ENCODE assay signal across 33 cellular contexts in the genomic region with DNA sequence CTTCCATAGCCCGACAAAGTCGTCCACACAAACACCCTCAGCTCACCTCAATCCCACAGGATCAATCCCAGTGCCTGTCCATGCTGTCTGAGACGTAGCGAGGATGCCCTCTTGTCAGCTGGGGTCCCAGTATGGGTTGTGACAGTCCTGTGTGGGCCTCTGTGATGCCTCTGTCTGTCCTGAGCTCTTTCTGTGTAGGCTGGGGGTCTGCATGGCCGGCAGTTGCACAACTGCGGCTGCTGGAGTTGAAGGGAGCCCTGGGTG. TPM values are rescaled to one million over a fixed set of nuclear protein-coding genes. Genes with fewer than 3 reads are reported as not detected.
DNase-seq lines count a peak whose midpoint lies in the region; ATAC-seq and TF ChIP-seq lines count a peak whose summit lies in the region.
"Had no signal": no experiment of that assay in that cellular context is flagged by ENCODE, and none has a peak within 500 bp of the region (broad histone marks: within the 10 kb centered on the region; RNA-seq: fewer than 3 reads in every experiment).

No MANE protein-coding gene starts in this region.

- no peaks in the 10 kb centered on the region for H3K27me3 ChIP-seq in BLaER1 treated with 17β-estradiol and CSF1 and Interleukin-3, amounts not matched to agents 10 nM and 100 nM
- no peaks in the 10 kb centered on the region for H3K27me3 ChIP-seq in DOHH2 (ENCODE audit: control insufficient read depth, low read length)
- H3K27me3 ChIP-seq: adrenal gland, body of pancreas, upper lobe of right lung had no signal

- H4K20me1 ChIP-seq in BLaER1 treated with 17β-estradiol and CSF1 and Interleukin-3, amounts not matched to agents 10 nM and 100 nM = peaks cover 0 to 6% (median 0%) of the 10 kb centered on the region in 11 experiments; a peak in 1 of 22 replicates
- no peaks in the 10 kb centered on the region for H4K20me1 ChIP-seq in DOHH2 (ENCODE audit: control insufficient read depth, insufficient read depth, low read depth, low read length)

- POLR2A ChIA-PET in activated B cell treated with CpG ODN at 0.5 μM for 24 hours (lab: Charles Lee) = no interaction called here

- peaks cover 19 to 67% (median 58%) of the 10 kb centered on the region in 10 experiments for H3K4me1 ChIP-seq in BLaER1 treated with 17β-estradiol and CSF1 and Interleukin-3, amounts not matched to agents 10 nM and 100 nM
- H3K4me1 ChIP-seq in DOHH2 (ENCODE audit: control insufficient read depth, low read length) = peaks cover 23% of the 10 kb centered on the region
- H3K4me1 ChIP-seq: adrenal gland, body of pancreas, esophagus muscularis mucosa, foreskin keratinocyte, upper lobe of right lung had no signal

- CTCF ChIA-PET in activated B cell treated with CpG ODN at 0.5 μM for 24 hours (lab: Charles Lee) = no interaction called here

- H3K36me3 ChIP-seq in BLaER1 treated with 17β-estradiol and CSF1 and Interleukin-3, amounts not matched to agents 10 nM and 100 nM = no peaks in the 10 kb centered on the region
- no peaks in the 10 kb centered on the region for H3K36me3 ChIP-seq in DOHH2 (ENCODE audit: control insufficient read depth, low read length)
- H3K36me3 ChIP-seq: adrenal gland, esophagus muscularis mucosa, upper lobe of right lung had no signal

- no peaks in the 10 kb centered on the region for H3F3A ChIP-seq in DOHH2 (ENCODE audit: control insufficient read depth, insufficient read depth)

- no peaks in the 10 kb centered on the region for H3K36me3 Mint-ChIP-seq in activated B cell treated with CpG ODN at 0.5 μM for 24 hours (ENCODE audit: low read depth)
- H3K36me3 Mint-ChIP-seq in osteocyte (ENCODE audit: unreplicated experiment) = no peaks in the 10 kb centered on the region
- H3K36me3 Mint-ChIP-seq: CD14-positive monocyte had no signal

- DNase-seq in activated B cell treated with CpG ODN at 0.5 μM for 24 hours = no peak
- peak; percentile 73 for DNase-seq in osteocyte (ENCODE audit: extremely low spot score, unreplicated experiment)
- DNase-seq: activated CD4-positive, alpha-beta T cell treated with anti-CD3 and anti-CD28 coated beads for 4 hours; activated effector memory CD4-positive, alpha-beta T cell treated with anti-CD3 and anti-CD28 coated beads, Interleukin-2, amount 50 U/mL, for 16 hours; activated T-cell treated with anti-CD3 and anti-CD28 coated beads, Interleukin-2, amount 50 U/mL, for 1 hour; body of pancreas; DMS79; foreskin keratinocyte; HFFc6; NCI-H2029 treated with DMSO at 0.1 percent for 48 hours; NCI-H526; NK-92 treated with Interleukin-12 subunit alpha and Interleukin-12 subunit beta, amount 100 ng/mL, for 24 hours; stimulated activated CD4-positive, alpha-beta T cell treated with anti-CD3 and anti-CD28 coated beads, Interleukin-4, amount 100 ng/mL, for 24 hours; substantia nigra; T-helper 9 cell; upper lobe of right lung had no signal

- ATAC-seq in activated B cell treated with CpG ODN at 0.5 μM for 24 hours (ENCODE audit: low read depth) = peak; percentile 17
- ATAC-seq in HG02588 (IDR thresholded peaks at IDR 0.05; ENCODE audit: unreplicated experiment) = no peak
- no peak for ATAC-seq in GM19463 (IDR thresholded peaks at IDR 0.05; ENCODE audit: unreplicated experiment)
- no peak for ATAC-seq in GM21515 (IDR thresholded peaks at IDR 0.05; ENCODE audit: unreplicated experiment)
- ATAC-seq in HG03280 (IDR thresholded peaks at IDR 0.05; ENCODE audit: unreplicated experiment) = no peak
- ATAC-seq: body of pancreas, foreskin keratinocyte, upper lobe of right lung had no signal

- H3K4me3 Mint-ChIP-seq in activated B cell treated with CpG ODN at 0.5 μM for 24 hours = no peak overlapping the region
- H3K4me3 Mint-ChIP-seq in osteocyte (ENCODE audit: unreplicated experiment) = no peak overlapping the region
- H3K4me3 Mint-ChIP-seq: GM23338, HFFc6 had no signal

- H3K27ac ChIP-seq in BLaER1 treated with 17β-estradiol and CSF1 and Interleukin-3, amounts not matched to agents 10 nM and 100 nM = peak overlapping the region in 8 of 11 experiments; percentile 49 to 89 (median 76); a peak in 17 of 22 replicates
- peak overlapping the region; percentile 3; the same call in 1 of the 2 replicates for H3K27ac ChIP-seq in DOHH2 (ENCODE audit: low read depth, low read length)
- H3K27ac ChIP-seq: adrenal gland, body of pancreas, esophagus muscularis mucosa, foreskin keratinocyte, KMS-11, upper lobe of right lung, VCaP had no signal

- H3K9me3 Mint-ChIP-seq in activated B cell treated with CpG ODN at 0.5 μM for 24 hours (no peaks in the 10 kb centered on the region), osteocyte (ENCODE audit: unreplicated experiment) (no peaks in the 10 kb centered on the region)
- H3K9me3 Mint-ChIP-seq: GM23338, HFFc6 had no signal

- no peaks in the 10 kb centered on the region for H3K27me3 Mint-ChIP-seq in activated B cell treated with CpG ODN at 0.5 μM for 24 hours
- H3K27me3 Mint-ChIP-seq in osteocyte (ENCODE audit: unreplicated experiment) = no peaks in the 10 kb centered on the region

- peak overlapping the region in 5 of 10 experiments; percentile 8 to 46 (median 30); a peak in 6 of 20 replicates for H3K4me3 ChIP-seq in BLaER1 treated with 17β-estradiol and CSF1 and Interleukin-3, amounts not matched to agents 10 nM and 100 nM
- H3K4me3 ChIP-seq in DOHH2 (ENCODE audit: low read length) = peak overlapping the region; percentile 11
- H3K4me3 ChIP-seq: adrenal gland, body of pancreas, esophagus muscularis mucosa, GM23338, upper lobe of right lung had no signal

- intact Hi-C loops in activated B cell treated with CpG ODN at 0.5 μM for 24 hours (cut with micrococcal nuclease) = no loop called here

- H3K79me2 ChIP-seq in DOHH2 (ENCODE audit: control insufficient read depth, low read length) = no peaks in the 10 kb centered on the region

- peak overlapping the region; percentile 62 to 96 (median 89) for H3K4me2 ChIP-seq in BLaER1 treated with 17β-estradiol and CSF1 and Interleukin-3, amounts not matched to agents 10 nM and 100 nM
- H3K4me2 ChIP-seq in DOHH2 (ENCODE audit: low read length) = peak overlapping the region; percentile 49
- H3K4me2 ChIP-seq: GM23338, KMS-11 had no signal

- no peaks in the 10 kb centered on the region for H3K9me3 ChIP-seq in BLaER1 treated with 17β-estradiol and CSF1 and Interleukin-3, amounts not matched to agents 10 nM and 100 nM (replicated peaks in 1 of 11)
- no peaks in the 10 kb centered on the region for H3K9me3 ChIP-seq in DOHH2 (ENCODE audit: control insufficient read depth, insufficient read depth, low read length)
- H3K9me3 ChIP-seq: adrenal gland, body of pancreas, esophagus muscularis mucosa, upper lobe of right lung had no signal

- peaks cover 23% of the 10 kb centered on the region for H3K4me1 Mint-ChIP-seq in activated B cell treated with CpG ODN at 0.5 μM for 24 hours
- no peaks in the 10 kb centered on the region for H3K4me1 Mint-ChIP-seq in osteocyte (ENCODE audit: unreplicated experiment)

- H3K9me2 ChIP-seq in DOHH2 (replicated peaks; ENCODE audit: control insufficient read depth, low read length) = no peaks in the 10 kb centered on the region

- TF ChIP-seq CTCF in DOHH2 (IDR thresholded peaks at IDR 0.05; ENCODE audit: low read depth, low read length, poor library complexity, severe bottlenecking) (no peak), activated B cell treated with CpG ODN at 0.5 μM for 24 hours (IDR thresholded peaks at IDR 0.05) (no peak), osteocyte (IDR thresholded peaks at IDR 0.05) (no peak)

- H3K27ac Mint-ChIP-seq in activated B cell treated with CpG ODN at 0.5 μM for 24 hours (peak overlapping the region; percentile 14), osteocyte (ENCODE audit: unreplicated experiment) (no peak overlapping the region)
- H3K27ac Mint-ChIP-seq: GM23338, HFFc6 had no signal

- peak overlapping the region in 9 of 11 experiments; percentile 1 to 75 (median 58); a peak in 16 of 22 replicates for H3K9ac ChIP-seq in BLaER1 treated with 17β-estradiol and CSF1 and Interleukin-3, amounts not matched to agents 10 nM and 100 nM
- H3K9ac ChIP-seq: KMS-11 had no signal

RNA-seq across cellular contexts. Expression of gene ANTXRL, which starts 12.4 kb away (rescaled TPM):
- total RNA-seq in activated B cell treated with CpG ODN at 0.5 μM for 24 hours (not detected in 2 replicates), osteocyte (not detected in 2 replicates)
- total RNA-seq: body of pancreas, dermis microvascular lymphatic vessel endothelial cell, esophagus muscularis mucosa, foreskin keratinocyte, GM23338, HFFc6, liver, mesenteric fat pad, pulmonary artery endothelial cell, Right ventricle myocardium superior, upper lobe of right lung had no signal
